In the genomic region with DNA sequence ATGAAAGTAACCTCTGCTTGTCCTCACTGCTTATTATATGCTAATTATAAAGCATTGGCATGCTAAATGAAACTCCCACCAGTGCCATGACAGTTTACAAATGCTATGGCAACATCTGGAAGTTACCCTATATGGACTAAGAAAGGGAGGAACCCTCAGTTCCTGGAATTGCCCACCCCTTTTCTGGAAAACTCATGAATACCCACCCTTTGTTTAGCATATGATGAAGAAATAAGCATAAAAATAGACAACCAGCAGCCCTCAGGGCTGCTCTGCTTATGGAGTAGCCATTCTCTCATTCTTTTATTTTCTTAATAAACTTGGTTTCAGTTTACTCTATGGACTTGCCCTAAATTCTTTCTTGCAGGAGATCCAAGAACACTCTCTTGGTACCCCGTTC, we compare ENCODE assay signal across 25 cellular contexts.
"Had no signal": no experiment of that assay in that cellular context is flagged by ENCODE, and none has a peak within 500 bp of the region (broad histone marks: within the 10 kb centered on the region; RNA-seq: fewer than 3 reads in every experiment).

No MANE protein-coding gene starts in this region.

- H3K27ac ChIP-seq: colonic mucosa, dorsolateral prefrontal cortex, esophagus muscularis mucosa, foreskin keratinocyte, gastrocnemius medialis, heart right ventricle, left lung, lower lobe of right lung had no signal

- H3K4me1 Mint-ChIP-seq: immature natural killer cell, mesothelial cell of epicardium, naive B cell had no signal

- H3K27me3 ChIP-seq: colonic mucosa, esophagus muscularis mucosa, foreskin keratinocyte, gastrocnemius medialis, heart right ventricle, left lung had no signal

- ATAC-seq: foreskin keratinocyte, gastrocnemius medialis, heart right ventricle, left cardiac atrium, left lung, left ventricle myocardium superior, lower lobe of right lung, mucosa of descending colon had no signal

- H3K9me3 ChIP-seq: colonic mucosa, esophagus muscularis mucosa, gastrocnemius medialis, heart right ventricle, left lung, lower lobe of right lung, mucosa of descending colon had no signal

- H3K27ac Mint-ChIP-seq: dendritic cell treated with granulocyte-macrophage colony-stimulating factor and Interleukin-4, amounts not matched to agents 40 ng/mL and 50 ng/mL, for 4 days; immature natural killer cell; mesothelial cell of epicardium; naive B cell had no signal

- H3K9me3 Mint-ChIP-seq: dendritic cell treated with granulocyte-macrophage colony-stimulating factor and Interleukin-4, amounts not matched to agents 40 ng/mL and 50 ng/mL, for 4 days; mesothelial cell of epicardium had no signal

- H3K4me1 ChIP-seq: colonic mucosa, esophagus muscularis mucosa, foreskin keratinocyte, gastrocnemius medialis, heart right ventricle, left lung, lower lobe of right lung had no signal

- H3K36me3 ChIP-seq: colonic mucosa, esophagus muscularis mucosa, gastrocnemius medialis, heart right ventricle, left lung, lower lobe of right lung had no signal

- H3K4me3 ChIP-seq: colonic mucosa, dorsolateral prefrontal cortex, esophagus muscularis mucosa, gastrocnemius medialis, heart right ventricle, left lung, lower lobe of right lung, mucosa of descending colon had no signal

- H3K27me3 Mint-ChIP-seq: dendritic cell treated with granulocyte-macrophage colony-stimulating factor and Interleukin-4, amounts not matched to agents 40 ng/mL and 50 ng/mL, for 4 days; naive B cell had no signal

- H3K4me3 Mint-ChIP-seq: dendritic cell treated with granulocyte-macrophage colony-stimulating factor and Interleukin-4, amounts not matched to agents 40 ng/mL and 50 ng/mL, for 4 days; immature natural killer cell; mesothelial cell of epicardium; naive B cell had no signal

- H3K36me3 Mint-ChIP-seq: immature natural killer cell, mesothelial cell of epicardium, naive B cell had no signal

- DNase-seq: colonic mucosa; cortex of kidney; dorsolateral prefrontal cortex; effector CD4-positive, alpha-beta T cell; effector memory CD4-positive, alpha-beta T cell; foreskin keratinocyte; gastrocnemius medialis; glutamatergic neuron; head of caudate nucleus; heart right ventricle; hippocampal formation; immature natural killer cell; islet precursor cell; kidney; left cardiac atrium; left lung; left ventricle myocardium superior; lower lobe of right lung; mesenchymal stem cell; mucosa of descending colon; naive B cell had no signal

- FAIRE-seq: endothelial cell of umbilical vein, kidney had no signal
